In the genomic region with DNA sequence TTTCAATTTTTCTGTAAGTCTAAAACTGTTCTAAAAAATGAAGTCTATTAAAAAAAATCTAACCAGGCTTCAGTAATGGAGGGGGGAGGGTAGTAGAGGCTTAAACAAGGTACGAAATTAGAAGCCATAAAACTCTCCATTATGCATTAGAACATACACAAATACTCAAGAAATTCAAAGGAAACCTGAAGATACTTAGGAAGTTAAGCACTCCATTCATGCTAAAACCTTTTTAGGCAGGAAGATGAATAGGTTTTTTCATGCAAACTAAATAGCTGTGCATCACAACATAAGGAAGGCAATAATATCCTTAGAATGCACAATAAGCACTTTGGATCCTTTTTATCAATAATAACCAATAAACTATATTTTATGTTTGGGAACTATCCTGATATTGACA, we compare ENCODE assay signal across 10 cellular contexts. TPM values are rescaled to one million over a fixed set of nuclear protein-coding genes. Genes with fewer than 3 reads are reported as not detected.
DNase-seq lines count a peak whose midpoint lies in the region; ATAC-seq and TF ChIP-seq lines count a peak whose summit lies in the region.
"Had no signal": no experiment of that assay in that cellular context is flagged by ENCODE, and none has a peak within 500 bp of the region (broad histone marks: within the 10 kb centered on the region; RNA-seq: fewer than 3 reads in every experiment).

No MANE protein-coding gene starts in this region.

- peaks cover 0 to 1% (median 0%) of the 10 kb centered on the region in 7 donors for H3K9me3 Mint-ChIP-seq in CD4-positive, CD25-positive, alpha-beta regulatory T cell

- no peak for DNase-seq in CD4-positive, CD25-positive, alpha-beta regulatory T cell
- DNase-seq in IMR-90 (no peak), brain microvascular endothelial cell (no peak), NCI-H2107 treated with DMSO at 0.1 percent for 48 hours (lab: John Stamatoyannopoulos, UW; ENCODE audit: unreplicated experiment) (no peak), RKO (ENCODE audit: low spot score) (no peak), head of caudate nucleus (no peak), AG08395 (ENCODE audit: low spot score) (no peak)
- DNase-seq: amniotic stem cell, SIG-M5 had no signal

- H2AK5ac ChIP-seq in IMR-90 (ENCODE audit: low read depth, low read length), result no peak overlapping the region

- H3K27ac Mint-ChIP-seq in CD4-positive, CD25-positive, alpha-beta regulatory T cell, result peak overlapping the region in 2 of 3 donors; percentile 72 to 90

- no peaks in the 10 kb centered on the region for H3K27me3 Mint-ChIP-seq in CD4-positive, CD25-positive, alpha-beta regulatory T cell

- no peaks in the 10 kb centered on the region for H3K9me3 ChIP-seq in CD4-positive, CD25-positive, alpha-beta regulatory T cell (ENCODE audit: control insufficient read depth in 2 of 2, low read length in 2 of 2)
- H3K9me3 ChIP-seq in IMR-90 (ENCODE audit: control insufficient read depth, insufficient read depth, low read length) (no peaks in the 10 kb centered on the region), muscle layer of duodenum (ENCODE audit: control insufficient read depth in 1 of 2, low read length in 2 of 2) (no peaks in the 10 kb centered on the region)

- H3K4me3 Mint-ChIP-seq in CD4-positive, CD25-positive, alpha-beta regulatory T cell, result peak overlapping the region; percentile 88 to 99 (median 94)

- H3K36me3 Mint-ChIP-seq in CD4-positive, CD25-positive, alpha-beta regulatory T cell, result peaks cover 4% of the 10 kb centered on the region

- H4K91ac ChIP-seq in IMR-90 (ENCODE audit: insufficient read depth, low read depth, low read length), result no peak overlapping the region

- no peaks in the 10 kb centered on the region for H3K27me3 ChIP-seq in CD4-positive, CD25-positive, alpha-beta regulatory T cell (ENCODE audit: control insufficient read depth, insufficient read depth, low read length)
- H3K27me3 ChIP-seq in IMR-90 (ENCODE audit: control insufficient read depth, insufficient read depth, low read length) (no peaks in the 10 kb centered on the region), brain microvascular endothelial cell (replicated peaks) (no peaks in the 10 kb centered on the region), muscle layer of duodenum (ENCODE audit: low read depth, low read length) (no peaks in the 10 kb centered on the region)

- H3K4me1 ChIP-seq in CD4-positive, CD25-positive, alpha-beta regulatory T cell (ENCODE audit: control insufficient read depth, insufficient read depth, low read length, poor library complexity, severe bottlenecking), result peaks cover 30% of the 10 kb centered on the region
- H3K4me1 ChIP-seq in IMR-90 (ENCODE audit: control insufficient read depth, insufficient read depth, low read length) (no peaks in the 10 kb centered on the region), muscle layer of duodenum (ENCODE audit: control insufficient read depth in 1 of 2, insufficient read depth in 2 of 2, low read length in 2 of 2) (peaks cover 7 to 15% of the 10 kb centered on the region in 2 donors)

- H2BK120ac ChIP-seq in IMR-90 (ENCODE audit: low read depth, low read length), result no peak overlapping the region

- H2BK15ac ChIP-seq in IMR-90 (ENCODE audit: low read depth, low read length), result no peak overlapping the region

- H3K9ac ChIP-seq in IMR-90 (ENCODE audit: low read depth, low read length), result no peak overlapping the region

- no peak overlapping the region for H2AFZ ChIP-seq in IMR-90 (replicated peaks; ENCODE audit: low read length, poor library complexity)

- H3K4me2 ChIP-seq in IMR-90 (ENCODE audit: low read depth, low read length), result peak overlapping the region; percentile 46; the same call in 1 of the 2 replicates

- H4K8ac ChIP-seq in IMR-90 (ENCODE audit: low read depth in 2 of 2, low read length in 2 of 2), result no peak overlapping the region

- H3K18ac ChIP-seq in IMR-90 (ENCODE audit: low read depth, low read length), result no peak overlapping the region

- BruUV-seq in IMR-90 (replicated peaks; lab: Mats Ljungman, UMichigan), result no TSS peak

- no peak for TF ChIP-seq CTCF in IMR-90 (conservative IDR thresholded peaks at IDR 0.05; ENCODE audit: low read depth, low read length)
- TF ChIP-seq CTCF in brain microvascular endothelial cell (IDR thresholded peaks at IDR 0.05; ENCODE audit: low read depth, low read length, missing control alignments), result no peak

- ATAC-seq in CD4-positive, CD25-positive, alpha-beta regulatory T cell (ENCODE audit: low read depth in 2 of 2), result no peak
- no peak for ATAC-seq in IMR-90 (ENCODE audit: low read depth)

- peaks cover 0 to 46% of the 10 kb centered on the region in 2 experiments; a peak in 2 of 4 replicates for H3K79me1 ChIP-seq in IMR-90 (ENCODE audit: low read depth in 1 of 2, low read length in 2 of 2)

- CTCF ChIA-PET in IMR-90 (lab: Yijun Ruan, JAX), result no interaction called here

- H3K23ac ChIP-seq in IMR-90 (ENCODE audit: low read depth, low read length), result no peak overlapping the region

- H3K56ac ChIP-seq in IMR-90 (ENCODE audit: extremely low read depth, insufficient read depth, low read length), result no peak overlapping the region

- no peak overlapping the region for H2BK20ac ChIP-seq in IMR-90 (ENCODE audit: low read depth, low read length)

- no peak for TF ChIP-seq POLR2A in IMR-90 (IDR thresholded peaks at IDR 0.05; ENCODE audit: low read depth, low read length)

- POLR2A ChIA-PET in IMR-90 (lab: Charles Lee; ENCODE audit: unreplicated experiment), result interaction anchor here (0.6 kb wide), 1 partner anchor 10 kb away, joined by 3 read pairs; no protein-coding TSS in a partner anchor

- H3K4me1 Mint-ChIP-seq in CD4-positive, CD25-positive, alpha-beta regulatory T cell, result peaks cover 26 to 58% (median 41%) of the 10 kb centered on the region in 4 donors

- no CpG with 5 or more reads among the region's 1 CpG for WGBS in IMR-90 (ENCODE audit: extremely low coverage in 2 of 2, insufficient read length in 1 of 2), 2 experiments

- in situ Hi-C loops in IMR-90 (cut with MboI; ENCODE audit: low sequenced_read_pairs), result no loop called here
- in situ Hi-C loops in brain microvascular endothelial cell (cut with HindIII; ENCODE audit: low pct_ligation_motif_present, low sequenced_read_pairs), result no loop called here

- H3K27ac ChIP-seq in CD4-positive, CD25-positive, alpha-beta regulatory T cell (ENCODE audit: insufficient read depth, low read length, poor library complexity, severe bottlenecking), result no peak overlapping the region
- H3K27ac ChIP-seq in IMR-90 (ENCODE audit: insufficient read depth, low read length) (no peak overlapping the region), brain microvascular endothelial cell (no peak overlapping the region), muscle layer of duodenum (ENCODE audit: low read length) (no peak overlapping the region)

- no peak overlapping the region for H2AK9ac ChIP-seq in IMR-90 (replicated peaks; ENCODE audit: low read depth, low read length, poor library complexity)

- TF ChIP-seq RAD21 in IMR-90 (IDR thresholded peaks at IDR 0.05; ENCODE audit: low read length), result no peak

- no peak overlapping the region for H4K5ac ChIP-seq in IMR-90 (ENCODE audit: low read depth, low read length)

- no peak overlapping the region for H2BK5ac ChIP-seq in IMR-90 (ENCODE audit: low read depth, low read length, poor library complexity, severe bottlenecking)

- peak overlapping the region; percentile 89 for H3K4me3 ChIP-seq in CD4-positive, CD25-positive, alpha-beta regulatory T cell (ENCODE audit: low read depth, low read length)
- 0 out of 2 replicates have a peak overlapping the region, but pooled peaks have one; percentile 5 for H3K4me3 ChIP-seq in IMR-90 (ENCODE audit: insufficient read depth, low read depth, low read length)
- H3K4me3 ChIP-seq in brain microvascular endothelial cell (ENCODE audit: low read depth, low read length), result peak overlapping the region; percentile 92
- peak overlapping the region; percentile 94 to 98 for H3K4me3 ChIP-seq in muscle layer of duodenum (ENCODE audit: low read depth in 1 of 2, low read length in 2 of 2)

- no peak overlapping the region for H3K14ac ChIP-seq in IMR-90 (replicated peaks; ENCODE audit: low read depth, low read length)

- peaks cover 9% of the 10 kb centered on the region for H3K9me1 ChIP-seq in IMR-90 (ENCODE audit: insufficient read depth, low read length)

- H3K36me3 ChIP-seq in CD4-positive, CD25-positive, alpha-beta regulatory T cell (ENCODE audit: control insufficient read depth, insufficient read depth, low read length), result no peaks in the 10 kb centered on the region
- no peaks in the 10 kb centered on the region for H3K36me3 ChIP-seq in IMR-90 (ENCODE audit: control insufficient read depth, insufficient read depth, low read length)
- no peaks in the 10 kb centered on the region for H3K36me3 ChIP-seq in brain microvascular endothelial cell (replicated peaks)
- peaks cover 0 to 4% of the 10 kb centered on the region in 2 donors for H3K36me3 ChIP-seq in muscle layer of duodenum (ENCODE audit: control insufficient read depth in 1 of 2, insufficient read depth in 2 of 2, low read length in 2 of 2)

- H3K4ac ChIP-seq in IMR-90 (ENCODE audit: low read depth, low read length), result no peak overlapping the region

- intact Hi-C loops in IMR-90 (cut with micrococcal nuclease) (no loop called here), head of caudate nucleus (cut with DNase I) (no loop called here)

- dilution Hi-C loops in IMR-90 (cut with HindIII; ENCODE audit: low sequenced_read_pairs, unreplicated experiment), result no loop called here

- peaks cover 60% of the 10 kb centered on the region for H4K20me1 ChIP-seq in IMR-90 (ENCODE audit: insufficient read depth, low read length)

TF ChIP-seq in IMR-90, 13 proteins besides CTCF, POLR2A, EP300 and RAD21 (continues in another document):
- TF ChIP-seq CHD1 (IDR thresholded peaks at IDR 0.05; ENCODE audit: low read depth, low read length), result no peak
- no peak for TF ChIP-seq NFE2L2 (IDR thresholded peaks at IDR 0.05; ENCODE audit: low read depth, low read length)
- no peak for TF ChIP-seq MXI1 (IDR thresholded peaks at IDR 0.05; ENCODE audit: borderline replicate concordance, low read depth, low read length)
- TF ChIP-seq MAFK (IDR thresholded peaks at IDR 0.05; ENCODE audit: low read depth, low read length), result no peak

RNA-seq across cellular contexts. Expression of a gene that starts 2.4 kb away (rescaled TPM):
- 79.0 TPM for total RNA-seq in CD4-positive, CD25-positive, alpha-beta regulatory T cell
- 100 to 1,000 TPM; 108 to 124 (median 120) TPM for polyA plus RNA-seq in CD4-positive, CD25-positive, alpha-beta regulatory T cell
- total RNA-seq in IMR-90 (2012; rRNA removed), result 81.0 and 120 TPM in 2 replicates
- 57.9 and 65.5 TPM in 2 replicates for polyA plus RNA-seq in IMR-90 (2012; rRNA removed)
- polyA plus RNA-seq in IMR-90 (2012; cell fraction: cytosol; rRNA removed), result 71.4 and 74.7 TPM in 2 replicates
- polyA plus RNA-seq in IMR-90 (2012; cell fraction: nucleus; rRNA removed; ENCODE audit: low replicate concordance), result 35.9 and 46.7 TPM in 2 replicates

RNA-seq across cellular contexts. Expression of a gene that starts 29.2 kb away (rescaled TPM):
- total RNA-seq in CD4-positive, CD25-positive, alpha-beta regulatory T cell, result 25.7 TPM
- polyA plus RNA-seq in CD4-positive, CD25-positive, alpha-beta regulatory T cell, result 10 to 100 TPM; 53.6 to 70.8 (median 66.4) TPM
- total RNA-seq in IMR-90 (2012; rRNA removed), result 24.0 and 30.3 TPM in 2 replicates
- polyA plus RNA-seq in IMR-90 (2012; rRNA removed), result 29.4 and 30.6 TPM in 2 replicates
- 7.8 and 19.4 TPM in 2 replicates for polyA plus RNA-seq in IMR-90 (2012; cell fraction: cytosol; rRNA removed)
- 2.7 and 12.3 TPM in 2 replicates for polyA plus RNA-seq in IMR-90 (2012; cell fraction: nucleus; rRNA removed; ENCODE audit: low replicate concordance)

Comparison
In these comparisons a context has a peak if more than half of its experiments do, and no peak if none do; other contexts are left out.
1. H3K4me3 ChIP-seq: peak in every context shown above with its lines; median percentile 96 in muscle layer of duodenum; 92 in brain microvascular endothelial cell; 89 in CD4-positive, CD25-positive, alpha-beta regulatory T cell; 5 in IMR-90.